In the genomic region with DNA sequence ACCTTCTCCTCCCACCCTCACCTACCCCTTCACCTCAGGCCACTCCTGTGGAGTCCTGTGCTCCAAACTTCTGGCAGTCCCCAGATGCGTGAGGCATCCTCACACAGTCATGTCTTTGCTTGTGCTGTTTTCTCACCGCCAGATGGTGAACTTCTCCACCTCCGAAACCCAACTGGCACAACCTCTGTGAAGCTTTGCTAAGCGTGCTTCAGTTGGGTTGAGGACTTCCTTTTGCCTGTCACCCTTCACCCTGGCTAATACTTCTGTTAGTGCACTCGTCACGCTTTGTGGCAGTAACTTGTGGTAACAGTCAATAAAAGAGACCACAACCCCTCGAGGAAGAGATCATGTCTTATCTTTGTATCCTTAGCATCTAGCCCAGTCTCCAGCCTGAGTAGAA, we compare ENCODE assay signal across 8 cellular contexts.
DNase-seq lines count a peak whose midpoint lies in the region; ATAC-seq and TF ChIP-seq lines count a peak whose summit lies in the region.

No MANE protein-coding gene starts in this region.

- H3K9me3 ChIP-seq in Loucy (ENCODE audit: insufficient read depth, low read depth, low read length): no peaks in the 10 kb centered on the region

- H3K79me2 ChIP-seq in Loucy (ENCODE audit: insufficient read depth, low read length): peaks cover 30% of the 10 kb centered on the region

- peak overlapping the region; percentile 75 for H3K4me3 ChIP-seq in Loucy (ENCODE audit: low read length, poor library complexity, severe bottlenecking)

- no peaks in the 10 kb centered on the region for H4K20me1 ChIP-seq in Loucy (ENCODE audit: insufficient read depth, low read length, poor library complexity, severe bottlenecking)

- no peak overlapping the region for H2AFZ ChIP-seq in Loucy (ENCODE audit: low read length)

- H3K9me2 ChIP-seq in Loucy (replicated peaks; ENCODE audit: low read depth, low read length): no peaks in the 10 kb centered on the region

- no peak for DNase-seq in activated CD4-positive, CD25-positive, alpha-beta regulatory T cell (lab: John Stamatoyannopoulos, UW)
- DNase-seq in activated CD8-positive, alpha-beta memory T cell treated with anti-CD3 and anti-CD28 coated beads, Interleukin-2, amount 50 U/mL, for 4 hours: peak; percentile 45
- DNase-seq in stimulated activated CD8-positive, alpha-beta memory T cell treated with anti-CD3 and anti-CD28 coated beads, Interleukin-12 subunit alpha, Interleukin-12 subunit beta, amount 100 ng/mL, for 1 hour (ENCODE audit: low read depth): peak; percentile 25
- no peak for DNase-seq in superior temporal gyrus (ENCODE audit: extremely low spot score)

- peak overlapping the region; percentile 91 for H3K9ac ChIP-seq in Loucy (ENCODE audit: low read depth, low read length, poor library complexity, severe bottlenecking)

- ATAC-seq in activated CD4-positive, CD25-positive, alpha-beta regulatory T cell treated with anti-CD3 and anti-CD28 coated beads, Interleukin-2, amount 50 U/mL, for 24 hours: peak; percentile 53 to 55
- no peak for ATAC-seq in HG03342 (IDR thresholded peaks at IDR 0.05; ENCODE audit: unreplicated experiment)
- ATAC-seq in HG02623 (IDR thresholded peaks at IDR 0.05; ENCODE audit: unreplicated experiment): no peak

- H3K36me3 ChIP-seq in Loucy (ENCODE audit: insufficient read depth, low read length): no peaks in the 10 kb centered on the region

- peak overlapping the region; percentile 77 for H3K4me2 ChIP-seq in Loucy (ENCODE audit: low read depth, low read length, poor library complexity, severe bottlenecking)

- H3K4me1 ChIP-seq in Loucy (ENCODE audit: insufficient read depth, low read length, poor library complexity, severe bottlenecking): peaks cover 93% of the 10 kb centered on the region

- TF ChIP-seq CTCF in Loucy (conservative IDR thresholded peaks at IDR 0.05; ENCODE audit: low read length): peak; percentile 74

- H3K27me3 ChIP-seq in Loucy (ENCODE audit: insufficient read depth, low read length, poor library complexity, severe bottlenecking): no peaks in the 10 kb centered on the region

- peaks cover 10% of the 10 kb centered on the region for H3F3A ChIP-seq in Loucy (ENCODE audit: low read depth)

Comparison
In these comparisons a context has a peak if more than half of its experiments do, and no peak if none do; other contexts are left out.
1. ATAC-seq: peak in activated CD4-positive, CD25-positive, alpha-beta regulatory T cell treated with anti-CD3 and anti-CD28 coated beads, Interleukin-2, amount 50 U/mL, for 24 hours (2 of 2); none in HG03342 (single experiment) and HG02623 (single experiment).
2. DNase-seq: peak in activated CD8-positive, alpha-beta memory T cell treated with anti-CD3 and anti-CD28 coated beads, Interleukin-2, amount 50 U/mL, for 4 hours (single experiment) and stimulated activated CD8-positive, alpha-beta memory T cell treated with anti-CD3 and anti-CD28 coated beads, Interleukin-12 subunit alpha, Interleukin-12 subunit beta, amount 100 ng/mL, for 1 hour (single experiment); none in activated CD4-positive, CD25-positive, alpha-beta regulatory T cell (0 of 4) and superior temporal gyrus (single experiment).